ENCODE assay signal across 10 cellular contexts in genomic region chr5:126998201-126998631, GRCh38. TPM values are rescaled to one million over a fixed set of nuclear protein-coding genes. Genes with fewer than 3 reads are reported as not detected.
A peak's percentile ranks its signal among the peaks of the same experiment; 100 is the strongest.
DNase-seq lines count a peak whose midpoint lies in the region; ATAC-seq and TF ChIP-seq lines count a peak whose summit lies in the region.
"Had no signal": no experiment of that assay in that cellular context is flagged by ENCODE, and none has a peak within 500 bp of the region (broad histone marks: within the 10 kb centered on the region; RNA-seq: fewer than 3 reads in every experiment).

No MANE protein-coding gene starts in this region.

- H3K4me2 ChIP-seq in BLaER1 treated with 17β-estradiol and CSF1 and Interleukin-3, amounts not matched to agents 10 nM and 100 nM, result peak overlapping the region; percentile 34 to 67 (median 53)

- peaks cover 3 to 62% (median 40%) of the 10 kb centered on the region in 11 experiments; a peak in 21 of 22 replicates for H3K9me3 ChIP-seq in BLaER1 treated with 17β-estradiol and CSF1 and Interleukin-3, amounts not matched to agents 10 nM and 100 nM (replicated peaks in 1 of 11)

- H3K9me3 Mint-ChIP-seq in progenitor cell of endocrine pancreas (ENCODE audit: low read depth), result peaks cover 4% of the 10 kb centered on the region
- H3K9me3 Mint-ChIP-seq: stimulated activated effector memory CD8-positive, alpha-beta T cell treated with anti-CD3 and anti-CD28 coated beads, Interleukin-12 subunit alpha, Interleukin-12 subunit beta, amount 100 ng/mL, for 72 hours had no signal

- intact Hi-C loops in sciatic nerve (cut with DNase I), result no loop called here

- peaks cover 0 to 48% (median 26%) of the 10 kb centered on the region in 11 experiments; a peak in 14 of 22 replicates for H3K36me3 ChIP-seq in BLaER1 treated with 17β-estradiol and CSF1 and Interleukin-3, amounts not matched to agents 10 nM and 100 nM

- no peak overlapping the region for H3K4me3 ChIP-seq in BLaER1 treated with 17β-estradiol and CSF1 and Interleukin-3, amounts not matched to agents 10 nM and 100 nM
- no peak overlapping the region for H3K4me3 ChIP-seq in choroid plexus epithelial cell (ENCODE audit: low read depth, low read length)

- ATAC-seq in GM19397 (IDR thresholded peaks at IDR 0.05; ENCODE audit: unreplicated experiment) (peak; percentile 87), HG03342 (IDR thresholded peaks at IDR 0.05; ENCODE audit: unreplicated experiment) (peak; percentile 86), sciatic nerve (no peak)
- no peak for ATAC-seq in activated CD4-positive, CD25-positive, alpha-beta regulatory T cell treated with anti-CD3 and anti-CD28 coated beads, Interleukin-2, amount 50 U/mL, for 24 hours
- ATAC-seq: stimulated activated effector memory CD8-positive, alpha-beta T cell treated with anti-CD3 and anti-CD28 coated beads, Interleukin-12 subunit alpha, Interleukin-12 subunit beta, amount 100 ng/mL, for 72 hours had no signal

- peak overlapping the region in 2 of 11 experiments; percentile 46 to 52; a peak in 4 of 22 replicates for H3K9ac ChIP-seq in BLaER1 treated with 17β-estradiol and CSF1 and Interleukin-3, amounts not matched to agents 10 nM and 100 nM

- H3K27ac ChIP-seq in BLaER1 treated with 17β-estradiol and CSF1 and Interleukin-3, amounts not matched to agents 10 nM and 100 nM, result peak overlapping the region in 8 of 11 experiments; percentile 15 to 56 (median 27); a peak in 13 of 22 replicates

- no peak overlapping the region for H3K27ac Mint-ChIP-seq in progenitor cell of endocrine pancreas
- H3K27ac Mint-ChIP-seq: stimulated activated effector memory CD8-positive, alpha-beta T cell treated with anti-CD3 and anti-CD28 coated beads, Interleukin-12 subunit alpha, Interleukin-12 subunit beta, amount 100 ng/mL, for 72 hours had no signal

- DNase-seq in choroid plexus epithelial cell (ENCODE audit: low read depth), result peak; percentile 68
- no peak for DNase-seq in sciatic nerve (ENCODE audit: low spot score)
- no peak for DNase-seq in NCI-H146 treated with DMSO at 0.1 percent for 48 hours (lab: John Stamatoyannopoulos, UW; ENCODE audit: unreplicated experiment)
- DNase-seq in progenitor cell of endocrine pancreas (ENCODE audit: low spot score, unreplicated experiment), result no peak
- DNase-seq: NK-92 treated with Interleukin-12 subunit alpha and Interleukin-12 subunit beta, amount 100 ng/mL, for 24 hours had no signal

- H4K20me1 ChIP-seq in BLaER1 treated with 17β-estradiol and CSF1 and Interleukin-3, amounts not matched to agents 10 nM and 100 nM, result peaks cover 0 to 11% (median 0%) of the 10 kb centered on the region in 11 experiments; a peak in 3 of 22 replicates

- H3K27me3 ChIP-seq in BLaER1 treated with 17β-estradiol and CSF1 and Interleukin-3, amounts not matched to agents 10 nM and 100 nM, result no peaks in the 10 kb centered on the region

- peaks cover 1% of the 10 kb centered on the region for H3K36me3 Mint-ChIP-seq in progenitor cell of endocrine pancreas (ENCODE audit: insufficient read depth)
- H3K36me3 Mint-ChIP-seq: stimulated activated effector memory CD8-positive, alpha-beta T cell treated with anti-CD3 and anti-CD28 coated beads, Interleukin-12 subunit alpha, Interleukin-12 subunit beta, amount 100 ng/mL, for 72 hours had no signal

- no peak for TF ChIP-seq CTCF in choroid plexus epithelial cell (conservative IDR thresholded peaks at IDR 0.05; ENCODE audit: low read depth, low read length)
- no peak for TF ChIP-seq CTCF in progenitor cell of endocrine pancreas (IDR thresholded peaks at IDR 0.05; ENCODE audit: unreplicated experiment)

- H3K4me1 Mint-ChIP-seq in progenitor cell of endocrine pancreas (ENCODE audit: low read depth), result peaks cover 16% of the 10 kb centered on the region
- H3K4me1 Mint-ChIP-seq: stimulated activated effector memory CD8-positive, alpha-beta T cell treated with anti-CD3 and anti-CD28 coated beads, Interleukin-12 subunit alpha, Interleukin-12 subunit beta, amount 100 ng/mL, for 72 hours had no signal

- peaks cover 10 to 45% (median 20%) of the 10 kb centered on the region in 10 experiments for H3K4me1 ChIP-seq in BLaER1 treated with 17β-estradiol and CSF1 and Interleukin-3, amounts not matched to agents 10 nM and 100 nM

- no peak overlapping the region for H3K4me3 Mint-ChIP-seq in progenitor cell of endocrine pancreas (ENCODE audit: low read depth)
- H3K4me3 Mint-ChIP-seq: stimulated activated effector memory CD8-positive, alpha-beta T cell treated with anti-CD3 and anti-CD28 coated beads, Interleukin-12 subunit alpha, Interleukin-12 subunit beta, amount 100 ng/mL, for 72 hours had no signal

- no peaks in the 10 kb centered on the region for H3K27me3 Mint-ChIP-seq in progenitor cell of endocrine pancreas

RNA-seq across cellular contexts. Expression of gene MARCHF3, which starts 32.1 kb away (rescaled TPM):
- 14.8 TPM for total RNA-seq in sciatic nerve
- 10.3 and 11.6 TPM in 2 replicates for total RNA-seq in progenitor cell of endocrine pancreas

Comparison
In these comparisons a context has a peak if more than half of its experiments do, and no peak if none do; other contexts are left out.
1. ATAC-seq: peak in GM19397 (single experiment) and HG03342 (single experiment); none in sciatic nerve (single experiment) and activated CD4-positive, CD25-positive, alpha-beta regulatory T cell treated with anti-CD3 and anti-CD28 coated beads, Interleukin-2, amount 50 U/mL, for 24 hours (0 of 2).